Comparison of ENCODE assay signal across 16 cellular contexts in the genomic region with DNA sequence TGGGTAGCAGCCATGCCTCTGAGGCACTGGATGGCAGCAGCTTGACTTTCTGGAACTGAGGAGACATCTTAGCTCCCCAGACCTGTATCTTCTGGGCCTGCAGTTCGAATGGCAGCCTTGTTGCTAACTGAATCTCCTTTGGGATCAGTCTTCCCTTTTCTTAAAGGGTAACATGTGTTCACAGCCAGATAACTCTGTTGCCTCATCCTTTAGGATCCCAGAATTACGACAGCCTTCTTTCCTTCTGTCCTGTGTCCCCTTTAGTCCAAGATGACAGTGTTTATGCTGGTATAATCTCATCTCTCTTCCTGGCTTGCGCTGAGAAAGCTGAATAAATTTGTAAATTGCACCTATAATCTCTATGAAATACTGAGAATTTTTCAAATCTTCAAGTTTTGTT.
"Had no signal": no experiment of that assay in that cellular context is flagged by ENCODE, and none has a peak within 500 bp of the region (broad histone marks: within the 10 kb centered on the region; RNA-seq: fewer than 3 reads in every experiment).

No MANE protein-coding gene starts in this region.

- H3K9me3 Mint-ChIP-seq: activated B cell treated with CpG ODN at 0.5 μM for 24 hours; activated CD4-positive, alpha-beta T cell treated with anti-CD3 and anti-CD28 coated beads, Interleukin-2, amount 10 ng/mL, durations not matched to agents 24 days and 14 days; activated CD8-positive, alpha-beta T cell treated with anti-CD3 and anti-CD28 coated beads for 36 hours; activated naive CD8-positive, alpha-beta T cell treated with anti-CD3 and anti-CD28 coated beads, Interleukin-2, amount 50 U/mL, for 24 hours; activated T-helper 2 cell treated with anti-CD3 and anti-CD28 coated beads, Interferon-gamma antibody, Interleukin-2, Interleukin-4, amounts not matched to agents 10 μg/mL and 5 μg/mL and 100 μg/mL, durations not matched to agents 14 hours and 24 hours and 36 hours; dendritic cell treated with granulocyte-macrophage colony-stimulating factor and Interleukin-4, amounts not matched to agents 40 ng/mL and 50 ng/mL, for 4 days had no signal

- H3K4me3 Mint-ChIP-seq: activated B cell treated with CpG ODN at 0.5 μM for 24 hours; activated CD4-positive, alpha-beta T cell treated with anti-CD3 and anti-CD28 coated beads, Interleukin-2, amount 10 ng/mL, durations not matched to agents 24 days and 14 days; activated CD8-positive, alpha-beta T cell treated with anti-CD3 and anti-CD28 coated beads for 36 hours; activated naive CD8-positive, alpha-beta T cell treated with anti-CD3 and anti-CD28 coated beads, Interleukin-2, amount 50 U/mL, for 24 hours; dendritic cell treated with granulocyte-macrophage colony-stimulating factor and Interleukin-4, amounts not matched to agents 40 ng/mL and 50 ng/mL, for 4 days; nephron progenitor cell had no signal

- H3K27ac Mint-ChIP-seq: activated B cell treated with CpG ODN at 0.5 μM for 24 hours; activated CD4-positive, alpha-beta T cell treated with anti-CD3 and anti-CD28 coated beads, Interleukin-2, amount 10 ng/mL, durations not matched to agents 24 days and 14 days; activated CD8-positive, alpha-beta T cell treated with anti-CD3 and anti-CD28 coated beads for 36 hours; activated naive CD8-positive, alpha-beta T cell treated with anti-CD3 and anti-CD28 coated beads, Interleukin-2, amount 50 U/mL, for 24 hours; activated T-helper 2 cell treated with anti-CD3 and anti-CD28 coated beads, Interferon-gamma antibody, Interleukin-2, Interleukin-4, amounts not matched to agents 10 μg/mL and 5 μg/mL and 100 μg/mL, durations not matched to agents 14 hours and 24 hours and 36 hours; dendritic cell treated with granulocyte-macrophage colony-stimulating factor and Interleukin-4, amounts not matched to agents 40 ng/mL and 50 ng/mL, for 4 days; nephron progenitor cell had no signal

- DNase-seq: activated B cell treated with CpG ODN at 0.5 μM for 24 hours; activated CD4-positive, alpha-beta T cell treated with anti-CD3 and anti-CD28 coated beads, Interleukin-2, amount 10 ng/mL, durations not matched to agents 24 days and 14 days; activated CD8-positive, alpha-beta T cell treated with anti-CD3 and anti-CD28 coated beads for 36 hours; activated naive CD4-positive, alpha-beta T cell treated with Interleukin-2 at 50 U/mL for 16 hours; activated naive CD8-positive, alpha-beta T cell treated with anti-CD3 and anti-CD28 coated beads, Interleukin-2, amount 50 U/mL, for 24 hours; activated T-cell treated with anti-CD3 and anti-CD28 coated beads, Interleukin-2, amount 50 U/mL, for 1 hour; effector CD8-positive, alpha-beta T cell; hypothalamus; islet precursor cell; nephron progenitor cell; nucleus accumbens; posterior cingulate gyrus; stimulated activated naive CD4-positive, alpha-beta T cell had no signal

- ATAC-seq: activated CD8-positive, alpha-beta T cell treated with anti-CD3 and anti-CD28 coated beads for 36 hours; activated naive CD8-positive, alpha-beta T cell treated with anti-CD3 and anti-CD28 coated beads, Interleukin-2, amount 50 U/mL, for 24 hours; left lobe of liver had no signal

- H3K4me1 Mint-ChIP-seq: activated B cell treated with CpG ODN at 0.5 μM for 24 hours, nephron progenitor cell had no signal

- H3K27me3 Mint-ChIP-seq: activated B cell treated with CpG ODN at 0.5 μM for 24 hours; activated CD8-positive, alpha-beta T cell treated with anti-CD3 and anti-CD28 coated beads for 36 hours; activated naive CD8-positive, alpha-beta T cell treated with anti-CD3 and anti-CD28 coated beads, Interleukin-2, amount 50 U/mL, for 24 hours; dendritic cell treated with granulocyte-macrophage colony-stimulating factor and Interleukin-4, amounts not matched to agents 40 ng/mL and 50 ng/mL, for 4 days had no signal
